36 cellular contexts compared by ENCODE assay signal in genomic region chr12:64189530-64189929, GRCh38.
"Had no signal": no experiment of that assay in that cellular context is flagged by ENCODE, and none has a peak within 500 bp of the region (broad histone marks: within the 10 kb centered on the region; RNA-seq: fewer than 3 reads in every experiment).

No MANE protein-coding gene starts in this region.

- H3K4me1 ChIP-seq: body of pancreas, breast epithelium had no signal

- H3K36me3 ChIP-seq: brain microvascular endothelial cell, breast epithelium had no signal

- DNase-seq: activated B cell treated with CpG ODN at 0.5 μM for 24 hours; activated CD4-positive, alpha-beta memory T cell treated with anti-CD3 and anti-CD28 coated beads for 36 hours; activated CD4-positive, alpha-beta T cell treated with anti-CD3 and anti-CD28 coated beads for 4 hours; activated CD4-positive, alpha-beta T cell treated with anti-CD3 and anti-CD28 coated beads, Interleukin-2, amount 10 ng/mL, durations not matched to agents 24 days and 14 days; activated CD4-positive, alpha-beta T cell treated with anti-CD3 and anti-CD28 coated beads, Interleukin-2, amount 50 U/mL, for 1 hour; activated CD4-positive, alpha-beta T cell treated with anti-CD3 and anti-CD28 coated beads, Interleukin-2, amount 50 U/mL, for 4 hours; activated CD4-positive, CD25-positive, alpha-beta regulatory T cell treated with anti-CD3 and anti-CD28 coated beads, Interleukin-2, amount 50 U/mL, for 72 hours; activated CD8-positive, alpha-beta memory T cell treated with anti-CD3 and anti-CD28 coated beads, Interleukin-2, amount 50 U/mL, for 4 hours; activated CD8-positive, alpha-beta T cell treated with anti-CD3 and anti-CD28 coated beads for 36 hours; activated effector memory CD4-positive, alpha-beta T cell treated with anti-CD3 and anti-CD28 coated beads, Interleukin-2, amount 50 U/mL, for 16 hours; activated gamma-delta T cell treated with Interleukin-2 at 50 U/mL for 16 hours; activated naive CD4-positive, alpha-beta T cell; activated naive CD4-positive, alpha-beta T cell treated with anti-CD3 and anti-CD28 coated beads for 36 hours; activated naive CD4-positive, alpha-beta T cell treated with anti-CD3 and anti-CD28 coated beads, Interleukin-2, amount 50 U/mL, for 16 hours; activated naive CD8-positive, alpha-beta T cell treated with anti-CD3 and anti-CD28 coated beads for 36 hours; activated T-cell treated with anti-CD3 and anti-CD28 coated beads for 4 hours; activated T-cell treated with anti-CD3 and anti-CD28 coated beads, Interleukin-2, amount 50 U/mL, for 1 hour; activated T-cell treated with anti-CD3 and anti-CD28 coated beads, Interleukin-2, amount 50 U/mL, for 4 hours; activated T-cell treated with anti-CD3 and anti-CD28 coated beads, Interleukin-2, amount 50 U/mL, for 72 hours; adrenal gland; amniotic stem cell; aorta; body of pancreas; brain microvascular endothelial cell; central memory CD4-positive, alpha-beta T cell; cerebellar nuclear complex; T-cell; T-helper 17 cell; T-helper 9 cell had no signal

- H3K4me3 ChIP-seq: adrenal gland, body of pancreas, breast epithelium had no signal

- H3K27ac ChIP-seq: adrenal gland, body of pancreas, brain microvascular endothelial cell, breast epithelium, VCaP had no signal

- H3K9me3 ChIP-seq: adrenal gland, body of pancreas, breast epithelium had no signal

- H3K4me3 Mint-ChIP-seq: activated B cell treated with CpG ODN at 0.5 μM for 24 hours; activated CD4-positive, alpha-beta memory T cell treated with anti-CD3 and anti-CD28 coated beads for 36 hours; activated CD4-positive, alpha-beta T cell treated with anti-CD3 and anti-CD28 coated beads, Interleukin-2, amount 10 ng/mL, durations not matched to agents 24 days and 14 days; activated CD8-positive, alpha-beta T cell treated with anti-CD3 and anti-CD28 coated beads for 36 hours; activated naive CD4-positive, alpha-beta T cell treated with anti-CD3 and anti-CD28 coated beads for 36 hours; activated naive CD8-positive, alpha-beta T cell treated with anti-CD3 and anti-CD28 coated beads for 36 hours; activated T-cell treated with anti-CD3 and anti-CD28 coated beads, Interleukin-2, amount 50 U/mL, for 4 hours; activated T-cell treated with anti-CD3 and anti-CD28 coated beads, Interleukin-2, amount 50 U/mL, for 72 hours; activated T-helper 1 cell treated with anti-CD3 and anti-CD28 coated beads, Interleukin-12 subunit alpha, Interleukin-12 subunit beta, Interleukin-2, Interleukin-4 antibody, amounts not matched to agents 30 ng/mL and 10 ng/mL and 1 ng/mL, durations not matched to agents 14 hours and 24 hours and 36 hours; activated T-helper 17 cell treated with anti-CD3 and anti-CD28 coated beads, Interleukin-2, amount 50 U/mL, for 72 hours; T-cell; T-helper 17 cell had no signal

- ATAC-seq: activated CD8-positive, alpha-beta T cell treated with anti-CD3 and anti-CD28 coated beads for 36 hours; activated naive CD4-positive, alpha-beta T cell treated with anti-CD3 and anti-CD28 coated beads, Interleukin-2, amount 50 U/mL, for 72 hours; activated T-cell treated with anti-CD3 and anti-CD28 coated beads, Interleukin-2, amount 50 U/mL, for 4 hours; activated T-cell treated with anti-CD3 and anti-CD28 coated beads, Interleukin-2, amount 50 U/mL, for 72 hours; activated T-helper 17 cell treated with anti-CD3 and anti-CD28 coated beads, Interleukin-2, amount 50 U/mL, for 72 hours; body of pancreas; T-cell; T-helper 17 cell had no signal

- FAIRE-seq: astrocyte, TTC549 had no signal

- H3K9me3 Mint-ChIP-seq: activated B cell treated with CpG ODN at 0.5 μM for 24 hours; activated CD4-positive, alpha-beta memory T cell treated with anti-CD3 and anti-CD28 coated beads for 36 hours; activated CD8-positive, alpha-beta T cell treated with anti-CD3 and anti-CD28 coated beads for 36 hours; activated naive CD4-positive, alpha-beta T cell treated with anti-CD3 and anti-CD28 coated beads for 36 hours; activated naive CD4-positive, alpha-beta T cell treated with anti-CD3 and anti-CD28 coated beads, Interleukin-2, amount 50 U/mL, for 72 hours; activated naive CD8-positive, alpha-beta T cell treated with anti-CD3 and anti-CD28 coated beads for 36 hours; activated T-cell treated with anti-CD3 and anti-CD28 coated beads, Interleukin-2, amount 50 U/mL, for 4 hours; activated T-cell treated with anti-CD3 and anti-CD28 coated beads, Interleukin-2, amount 50 U/mL, for 72 hours; activated T-helper 1 cell treated with anti-CD3 and anti-CD28 coated beads, Interleukin-12 subunit alpha, Interleukin-12 subunit beta, Interleukin-2, Interleukin-4 antibody, amounts not matched to agents 30 ng/mL and 10 ng/mL and 1 ng/mL, durations not matched to agents 14 hours and 24 hours and 36 hours; activated T-helper 17 cell treated with anti-CD3 and anti-CD28 coated beads, Interleukin-2, amount 50 U/mL, for 72 hours; T-cell had no signal

- H3K27ac Mint-ChIP-seq: activated B cell treated with CpG ODN at 0.5 μM for 24 hours; activated CD4-positive, alpha-beta memory T cell treated with anti-CD3 and anti-CD28 coated beads for 36 hours; activated CD4-positive, alpha-beta T cell treated with anti-CD3 and anti-CD28 coated beads, Interleukin-2, amount 10 ng/mL, durations not matched to agents 24 days and 14 days; activated CD8-positive, alpha-beta T cell treated with anti-CD3 and anti-CD28 coated beads for 36 hours; activated naive CD4-positive, alpha-beta T cell treated with anti-CD3 and anti-CD28 coated beads for 36 hours; activated naive CD4-positive, alpha-beta T cell treated with anti-CD3 and anti-CD28 coated beads, Interleukin-2, amount 50 U/mL, for 72 hours; activated naive CD8-positive, alpha-beta T cell treated with anti-CD3 and anti-CD28 coated beads for 36 hours; activated T-cell treated with anti-CD3 and anti-CD28 coated beads, Interleukin-2, amount 50 U/mL, for 72 hours; activated T-helper 1 cell treated with anti-CD3 and anti-CD28 coated beads, Interleukin-12 subunit alpha, Interleukin-12 subunit beta, Interleukin-2, Interleukin-4 antibody, amounts not matched to agents 30 ng/mL and 10 ng/mL and 1 ng/mL, durations not matched to agents 14 hours and 24 hours and 36 hours; activated T-helper 17 cell treated with anti-CD3 and anti-CD28 coated beads, Interleukin-2, amount 50 U/mL, for 72 hours; T-cell; T-helper 17 cell had no signal

- H3K27me3 ChIP-seq: adrenal gland, body of pancreas, brain microvascular endothelial cell, breast epithelium had no signal

- H3K27me3 Mint-ChIP-seq: activated B cell treated with CpG ODN at 0.5 μM for 24 hours; activated CD4-positive, alpha-beta memory T cell treated with anti-CD3 and anti-CD28 coated beads for 36 hours; activated CD4-positive, alpha-beta T cell treated with anti-CD3 and anti-CD28 coated beads, Interleukin-2, amount 10 ng/mL, durations not matched to agents 24 days and 14 days; activated CD8-positive, alpha-beta T cell treated with anti-CD3 and anti-CD28 coated beads for 36 hours; activated naive CD8-positive, alpha-beta T cell treated with anti-CD3 and anti-CD28 coated beads for 36 hours; activated T-helper 17 cell treated with anti-CD3 and anti-CD28 coated beads, Interleukin-2, amount 50 U/mL, for 72 hours; T-cell; T-helper 17 cell had no signal
